ENCODE assay signal across 9 cellular contexts in genomic region chr4:42638993-42639392, GRCh38. TPM values are rescaled to one million over a fixed set of nuclear protein-coding genes. Genes with fewer than 3 reads are reported as not detected.
DNase-seq lines count a peak whose midpoint lies in the region; ATAC-seq and FAIRE-seq lines count a peak whose summit lies in the region.
"Had no signal": no experiment of that assay in that cellular context is flagged by ENCODE, and none has a peak within 500 bp of the region (broad histone marks: within the 10 kb centered on the region; RNA-seq: fewer than 3 reads in every experiment).

No MANE protein-coding gene starts in this region.

- peaks cover 37 to 56% of the 10 kb centered on the region in 2 donors for H3K4me1 ChIP-seq in naive thymus-derived CD4-positive, alpha-beta T cell (ENCODE audit: control insufficient read depth in 2 of 2, insufficient read depth in 2 of 2, low read length in 2 of 2)
- H3K4me1 ChIP-seq: right lobe of liver had no signal

- POLR2A ChIA-PET in naive thymus-derived CD4-positive, alpha-beta T cell (lab: Charles Lee) = no interaction called here

- peak overlapping the region in 8 of 10 donors; percentile 11 to 65 (median 38) for H3K4me3 Mint-ChIP-seq in naive thymus-derived CD4-positive, alpha-beta T cell

- H3K27me3 Mint-ChIP-seq in naive thymus-derived CD4-positive, alpha-beta T cell = no peaks in the 10 kb centered on the region

- peaks cover 0 to 2% (median 0%) of the 10 kb centered on the region in 11 donors for H3K9me3 Mint-ChIP-seq in naive thymus-derived CD4-positive, alpha-beta T cell

- H3K27me3 ChIP-seq in naive thymus-derived CD4-positive, alpha-beta T cell (ENCODE audit: control insufficient read depth in 2 of 2, insufficient read depth in 2 of 2, low read length in 2 of 2) = no peaks in the 10 kb centered on the region
- H3K27me3 ChIP-seq: right lobe of liver had no signal

- no peak for FAIRE-seq in frontal cortex (lab: Jason Lieb, UNC)

- H3K36me3 ChIP-seq in naive thymus-derived CD4-positive, alpha-beta T cell (ENCODE audit: control insufficient read depth in 2 of 3, insufficient read depth in 3 of 3, low read length in 3 of 3) = no peaks in the 10 kb centered on the region
- H3K36me3 ChIP-seq: right lobe of liver had no signal

- peaks cover 50 to 99% (median 91%) of the 10 kb centered on the region in 7 donors for H3K4me1 Mint-ChIP-seq in naive thymus-derived CD4-positive, alpha-beta T cell

- intact Hi-C loops in naive thymus-derived CD4-positive, alpha-beta T cell (cut with micrococcal nuclease) = no loop called here

- CTCF ChIA-PET in naive thymus-derived CD4-positive, alpha-beta T cell (lab: Charles Lee) = no interaction called here

- ATAC-seq in GM18870 (IDR thresholded peaks at IDR 0.05; ENCODE audit: unreplicated experiment) (peak; percentile 73), GM21786 (IDR thresholded peaks at IDR 0.05; ENCODE audit: unreplicated experiment) (peak; percentile 58), HG03571 (IDR thresholded peaks at IDR 0.05; ENCODE audit: unreplicated experiment) (peak; percentile 72)
- no peak for ATAC-seq in naive thymus-derived CD4-positive, alpha-beta T cell
- ATAC-seq: right lobe of liver had no signal

- DNase-seq in naive thymus-derived CD4-positive, alpha-beta T cell = no peak
- DNase-seq in frontal cortex (ENCODE audit: low spot score in 2 of 2) (no peak), NCI-H510A (lab: John Stamatoyannopoulos, UW) (no peak), EL (no peak), NCI-H446 treated with DMSO at 0.1 percent for 48 hours (lab: John Stamatoyannopoulos, UW) (no peak)
- DNase-seq: right lobe of liver had no signal

- peak overlapping the region in 6 of 9 donors; percentile 1 to 74 (median 30) for H3K27ac Mint-ChIP-seq in naive thymus-derived CD4-positive, alpha-beta T cell

- no peak overlapping the region for H3K4me3 ChIP-seq in naive thymus-derived CD4-positive, alpha-beta T cell (ENCODE audit: low read length)
- H3K4me3 ChIP-seq: right lobe of liver had no signal

- H3K27ac ChIP-seq in naive thymus-derived CD4-positive, alpha-beta T cell (ENCODE audit: low read depth, low read length) = no peak overlapping the region
- H3K27ac ChIP-seq: right lobe of liver had no signal

- H3K9me3 ChIP-seq in naive thymus-derived CD4-positive, alpha-beta T cell (ENCODE audit: control insufficient read depth in 2 of 3, low read length in 3 of 3) = no peaks in the 10 kb centered on the region
- H3K9me3 ChIP-seq: right lobe of liver had no signal

- H3K36me3 Mint-ChIP-seq in naive thymus-derived CD4-positive, alpha-beta T cell = peaks cover 0 to 11% (median 0%) of the 10 kb centered on the region in 5 donors

RNA-seq across cellular contexts. Expression of gene ATP8A1, which starts 17.9 kb away (rescaled TPM):
- 10 to 100 TPM; 28.9 to 66.8 (median 54.4) TPM for total RNA-seq in naive thymus-derived CD4-positive, alpha-beta T cell
- polyA plus RNA-seq in naive thymus-derived CD4-positive, alpha-beta T cell = 10 to 100 TPM in 1 of 2 donors, 1 to 10 TPM in 1; 8.8 to 10.2 TPM
- 171 TPM for total RNA-seq in frontal cortex
